ENCODE assay signal across 1 cellular context in genomic region chr11:59810189-59810910, GRCh38.
TF ChIP-seq lines count a peak whose summit lies in the region.

TSS of gene MRPL16 (minus strand) at chr11:59810778. CDS start at chr11:59810658, 120 bp downstream.

TF ChIP-seq in HEK293, 187 proteins besides CTCF, POLR2A, EP300 and RAD21 (continued from another document and continues in another):
- TF ChIP-seq REST (tag by site-specific recombination; IDR thresholded peaks at IDR 0.05): no peak
- no peak for TF ChIP-seq ZSCAN18 (tag by site-specific recombination; IDR thresholded peaks at IDR 0.05)
- TF ChIP-seq SCRT1 (tag by site-specific recombination; IDR thresholded peaks at IDR 0.05; ENCODE audit: borderline replicate concordance): no peak
- TF ChIP-seq ZNF423 (tag by site-specific recombination; IDR thresholded peaks at IDR 0.05): no peak
- peak; percentile 67; the same call in 1 of the 2 replicates for TF ChIP-seq ZNF394 (tag by site-specific recombination; IDR thresholded peaks at IDR 0.05; ENCODE audit: borderline replicate concordance)
- no peak for TF ChIP-seq ZNF148 (tag by site-specific recombination; IDR thresholded peaks at IDR 0.05; ENCODE audit: borderline replicate concordance)
- TF ChIP-seq PRDM6 (tag by site-specific recombination; IDR thresholded peaks at IDR 0.05): no peak
- TF ChIP-seq KLF16 (tag by site-specific recombination; IDR thresholded peaks at IDR 0.05): peak; percentile 76
- peak; percentile 62; the same call in 1 of the 2 replicates for TF ChIP-seq ZNF2 (tag by site-specific recombination; IDR thresholded peaks at IDR 0.05)
- TF ChIP-seq ZNF350 (tag by site-specific recombination; IDR thresholded peaks at IDR 0.05): no peak
- peak; percentile 29; the same call in 1 of the 2 replicates for TF ChIP-seq EGR2 (tag by site-specific recombination; IDR thresholded peaks at IDR 0.05; ENCODE audit: low read depth)
- TF ChIP-seq ZNF610 (tag by site-specific recombination; IDR thresholded peaks at IDR 0.05; ENCODE audit: borderline replicate concordance): 0 out of 2 replicates have a peak, but pooled peaks have one; percentile 46
- TF ChIP-seq ZNF398 (tag by site-specific recombination; IDR thresholded peaks at IDR 0.05): no peak
- TF ChIP-seq ZNF112 (tag by site-specific recombination; IDR thresholded peaks at IDR 0.05): no peak
- no peak for TF ChIP-seq ZNF555 (tag by site-specific recombination; conservative IDR thresholded peaks at IDR 0.05)
- no peak for TF ChIP-seq GFI1B (tag by site-specific recombination; IDR thresholded peaks at IDR 0.05)
- no peak for TF ChIP-seq PRDM4 (tag by site-specific recombination; IDR thresholded peaks at IDR 0.05)
- TF ChIP-seq BCL11B (tag by site-specific recombination; IDR thresholded peaks at IDR 0.05; ENCODE audit: low read depth): no peak
- no peak for TF ChIP-seq MEIS1 (CRISPR knock-in tag; IDR thresholded peaks at IDR 0.05; ENCODE audit: borderline replicate concordance)
- TF ChIP-seq ZNF248 (tag by site-specific recombination; IDR thresholded peaks at IDR 0.05): no peak
- no peak for TF ChIP-seq PBX3 (CRISPR knock-in tag; IDR thresholded peaks at IDR 0.05)
- no peak for TF ChIP-seq HIC1 (tag by site-specific recombination; IDR thresholded peaks at IDR 0.05)
- peak; percentile 49; the same call in 1 of the 2 replicates for TF ChIP-seq ZBTB6 (tag by site-specific recombination; IDR thresholded peaks at IDR 0.05)
- peak; percentile 60 for TF ChIP-seq SP3 (tag by site-specific recombination; IDR thresholded peaks at IDR 0.05)
- TF ChIP-seq ZNF621 (tag by site-specific recombination; IDR thresholded peaks at IDR 0.05): no peak
- TF ChIP-seq ZNF561 (tag by site-specific recombination; IDR thresholded peaks at IDR 0.05; ENCODE audit: borderline replicate concordance): peak; percentile 65; the same call in 1 of the 2 replicates
- TF ChIP-seq GLIS1 (tag by site-specific recombination; IDR thresholded peaks at IDR 0.05): no peak
- 0 out of 2 replicates have a peak, but pooled peaks have one; percentile 50 for TF ChIP-seq ZNF24 (tag by site-specific recombination; IDR thresholded peaks at IDR 0.05)
- no peak for TF ChIP-seq BCL6B (tag by site-specific recombination; IDR thresholded peaks at IDR 0.05)
- TF ChIP-seq HOXA7 (CRISPR knock-in tag; IDR thresholded peaks at IDR 0.05; ENCODE audit: borderline replicate concordance): no peak
- TF ChIP-seq ZNF792 (tag by site-specific recombination; IDR thresholded peaks at IDR 0.05): no peak
- peak; percentile 58 for TF ChIP-seq SP2 (tag by site-specific recombination; IDR thresholded peaks at IDR 0.05)
- 0 out of 2 replicates have a peak, but pooled peaks have one; percentile 62 for TF ChIP-seq ZNF324 (tag by site-specific recombination; IDR thresholded peaks at IDR 0.05)
- no peak for TF ChIP-seq ZNF791 (tag by site-specific recombination; IDR thresholded peaks at IDR 0.05)
